In the genomic region with DNA sequence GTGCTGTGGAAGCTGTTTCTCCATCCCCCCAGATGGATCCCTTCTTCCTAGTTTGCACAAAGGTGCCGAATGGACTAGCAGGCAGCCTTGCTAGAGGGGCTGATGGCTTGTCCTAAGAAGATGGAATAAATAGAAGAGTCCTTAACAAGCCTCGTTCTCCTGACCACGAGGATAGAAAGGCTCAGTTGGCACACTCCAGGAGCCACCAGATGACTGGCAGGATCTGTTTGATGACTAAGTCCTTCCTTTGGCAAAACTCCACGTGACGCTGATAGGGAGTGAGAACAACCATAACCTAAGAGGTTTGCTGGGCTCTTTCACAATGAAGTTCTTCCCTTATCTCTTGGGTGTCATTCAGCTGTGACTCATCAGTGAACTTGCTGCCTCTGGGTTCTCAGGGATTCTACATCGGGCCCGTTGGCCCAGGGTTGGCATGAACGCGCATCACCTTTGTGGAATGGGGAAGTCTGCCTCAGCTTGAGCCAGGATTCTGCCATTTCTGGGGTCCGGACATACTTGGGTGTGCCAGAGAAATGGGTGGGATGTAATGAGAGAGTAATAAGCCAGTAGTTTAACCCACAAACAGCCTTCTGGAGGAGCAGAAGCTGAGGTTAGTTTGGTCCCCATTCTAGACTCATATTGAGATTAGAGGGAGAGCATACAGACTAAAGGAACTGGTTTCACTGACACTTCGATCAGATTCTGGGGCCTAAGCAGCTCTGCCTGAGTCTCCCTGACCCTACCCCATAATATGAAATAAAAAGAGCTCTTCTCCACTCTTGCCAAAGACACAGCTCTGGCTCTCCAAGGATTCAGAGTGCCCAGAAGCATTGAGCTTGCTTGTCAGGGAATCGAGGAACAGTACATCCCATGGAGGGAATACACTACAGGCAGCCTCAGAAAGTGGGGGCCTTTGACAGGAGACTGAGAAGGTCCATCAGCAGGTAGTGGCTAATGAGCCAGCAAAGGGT, we compare ENCODE assay signal across 8 cellular contexts. TPM values are rescaled to one million over a fixed set of nuclear protein-coding genes. Genes with fewer than 3 reads are reported as not detected.
DNase-seq lines count a peak whose midpoint lies in the region; ATAC-seq and TF ChIP-seq lines count a peak whose summit lies in the region.

No MANE protein-coding gene starts in this region.

- H3K27ac ChIP-seq in CD4-positive, alpha-beta T cell (ENCODE audit: low read depth, low read length), result no peak overlapping the region

- peak overlapping the region; percentile 56 for H3K4me3 Mint-ChIP-seq in CD4-positive, alpha-beta T cell

- H3K9me3 Mint-ChIP-seq in CD4-positive, alpha-beta T cell, result no peaks in the 10 kb centered on the region

- no peaks in the 10 kb centered on the region for H3K9me3 ChIP-seq in CD4-positive, alpha-beta T cell (ENCODE audit: control insufficient read depth, low read length)

- intact Hi-C loops in CD4-positive, alpha-beta T cell (cut with DNase I, micrococcal nuclease), result no loop called here

- no peak overlapping the region for H3K4me3 ChIP-seq in epithelial cell of esophagus (ENCODE audit: low read length)

- no peaks in the 10 kb centered on the region for H3K27me3 ChIP-seq in CD4-positive, alpha-beta T cell (ENCODE audit: control insufficient read depth, insufficient read depth, low read length)

- H3K36me3 Mint-ChIP-seq in CD4-positive, alpha-beta T cell (ENCODE audit: low read depth), result no peaks in the 10 kb centered on the region

- ATAC-seq in CD4-positive, alpha-beta T cell (ENCODE audit: poor library complexity), result no peak
- ATAC-seq in GM18907 (IDR thresholded peaks at IDR 0.05; ENCODE audit: unreplicated experiment) (no peak), HG02973 (IDR thresholded peaks at IDR 0.05; ENCODE audit: unreplicated experiment) (no peak)

- peaks cover 3% of the 10 kb centered on the region for H3K4me1 Mint-ChIP-seq in CD4-positive, alpha-beta T cell (ENCODE audit: low read depth)

- POLR2A ChIA-PET in CD4-positive, alpha-beta T cell (lab: Charles Lee), result no interaction called here

- TF ChIP-seq CTCF in CD4-positive, alpha-beta T cell (IDR thresholded peaks at IDR 0.05), result no peak
- TF ChIP-seq CTCF in epithelial cell of esophagus (IDR thresholded peaks at IDR 0.05; ENCODE audit: insufficient read depth, low read depth, low read length, missing control alignments), result no peak

- no peak for DNase-seq in CD4-positive, alpha-beta T cell
- peak; percentile 98 for DNase-seq in NCI-H460 (ENCODE audit: extremely low read depth, low read depth)
- DNase-seq in epithelial cell of esophagus (ENCODE audit: low read depth), result peak; percentile 99
- DNase-seq in non-pigmented ciliary epithelial cell (ENCODE audit: low read depth), result peak; percentile 95
- DNase-seq in ecto neural progenitor cell (ENCODE audit: low spot score), result no peak
- DNase-seq in COR-L47 (lab: John Stamatoyannopoulos, UW), result no peak

- H3K27me3 Mint-ChIP-seq in CD4-positive, alpha-beta T cell, result no peaks in the 10 kb centered on the region

- CTCF ChIA-PET in CD4-positive, alpha-beta T cell (lab: Charles Lee), result interaction anchor here (0.9 kb wide), 1 partner anchor 28 kb away, joined by 3 read pairs; no protein-coding TSS in a partner anchor

- no peak overlapping the region for H3K27ac Mint-ChIP-seq in CD4-positive, alpha-beta T cell

RNA-seq across cellular contexts. Expression of a gene that starts 2.0 kb away (rescaled TPM):
- total RNA-seq in CD4-positive, alpha-beta T cell, result 1 to 10 TPM in 1 of 2 experiments, under 1 TPM in 1; 0.89 to 1.2 TPM
- 4.0 TPM in 2 replicates for total RNA-seq in NCI-H460 (2014; rRNA removed; shearing (Covaris generic))
- polyA plus RNA-seq in NCI-H460 (2014; cell fraction: nucleus; rRNA removed), result 12.1 and 13.0 TPM in 2 replicates

Comparison
In these comparisons a context has a peak if more than half of its experiments do, and no peak if none do; other contexts are left out.
1. DNase-seq: peak in NCI-H460 (single experiment), epithelial cell of esophagus (single experiment) and non-pigmented ciliary epithelial cell (single experiment); none in CD4-positive, alpha-beta T cell (0 of 10), ecto neural progenitor cell (single experiment) and COR-L47 (single experiment).